ENCODE assay signal across 10 cellular contexts in genomic region chr1:44035726-44036408, GRCh38. TPM values are rescaled to one million over a fixed set of nuclear protein-coding genes. Genes with fewer than 3 reads are reported as not detected.
A peak's percentile ranks its signal among the peaks of the same experiment; 100 is the strongest.
DNase-seq lines count a peak whose midpoint lies in the region; ATAC-seq and TF ChIP-seq lines count a peak whose summit lies in the region.
"Had no signal": no experiment of that assay in that cellular context is flagged by ENCODE, and none has a peak within 500 bp of the region (broad histone marks: within the 10 kb centered on the region; RNA-seq: fewer than 3 reads in every experiment).

No MANE protein-coding gene starts in this region.

- DNase-seq in Right ventricle myocardium inferior (ENCODE audit: missing footprints) (no peak), cardiac septum (ENCODE audit: low spot score) (no peak), coronary artery (ENCODE audit: low spot score) (peak; percentile 73), mesothelial cell of epicardium (ENCODE audit: low spot score in 2 of 2, unreplicated experiment in 2 of 2) (no peak), NCI-H2107 treated with DMSO at 0.1 percent for 48 hours (lab: John Stamatoyannopoulos, UW; ENCODE audit: unreplicated experiment) (no peak)
- no peak for DNase-seq in activated CD8-positive, alpha-beta memory T cell treated with anti-CD3 and anti-CD28 coated beads, Interleukin-2, amount 50 U/mL, for 48 hours
- DNase-seq in activated effector memory CD4-positive, alpha-beta T cell treated with anti-CD3 and anti-CD28 coated beads, Interleukin-2, amount 50 U/mL, for 16 hours: no peak
- DNase-seq: NCI-H1436 treated with DMSO at 0.1 percent for 48 hours had no signal

- no peak overlapping the region for H3K4me3 ChIP-seq in coronary artery
- H3K4me3 ChIP-seq: breast epithelium had no signal

- peaks cover 55% of the 10 kb centered on the region for H3K4me1 Mint-ChIP-seq in mesothelial cell of epicardium

- peak overlapping the region; percentile 32 to 78 for H3K27ac ChIP-seq in coronary artery

- H3K9me3 Mint-ChIP-seq in mesothelial cell of epicardium: no peaks in the 10 kb centered on the region

- H3K36me3 Mint-ChIP-seq in mesothelial cell of epicardium: no peaks in the 10 kb centered on the region

- TF ChIP-seq CTCF in coronary artery (IDR thresholded peaks at IDR 0.05) (no peak), mesothelial cell of epicardium (IDR thresholded peaks at IDR 0.05; ENCODE audit: unreplicated experiment) (no peak)

- H3K27me3 Mint-ChIP-seq in mesothelial cell of epicardium (ENCODE audit: low read depth): peaks cover 2% of the 10 kb centered on the region

- no peak overlapping the region for H3K4me3 Mint-ChIP-seq in mesothelial cell of epicardium

- H3K27ac Mint-ChIP-seq in mesothelial cell of epicardium: peak overlapping the region; percentile 88

- intact Hi-C loops in Right ventricle myocardium inferior (cut with DNase I) (loop anchor here (1.0 kb wide), 1 partner anchor 31 kb away; no protein-coding TSS in a partner anchor), cardiac septum (cut with DNase I) (loop anchor here (1.0 to 10.0 kb wide), 3 partner anchors 31 to 501 kb away; partner anchors contain the start of gene PTPRF)

- peak; percentile 68 for ATAC-seq in Right ventricle myocardium inferior
- no peak for ATAC-seq in GM18511 (IDR thresholded peaks at IDR 0.05; ENCODE audit: unreplicated experiment)

RNA-seq across cellular contexts. Expression of gene SLC6A9, which starts 4.6 kb away (rescaled TPM):
- total RNA-seq in Right ventricle myocardium inferior: 1.5 TPM
- 1.8 TPM for total RNA-seq in cardiac septum
- total RNA-seq in mesothelial cell of epicardium: 28.4 to 30.9 TPM (median 29.5 TPM) in 3 replicates

RNA-seq across cellular contexts. Expression of gene CCDC24, which starts 44.5 kb away (rescaled TPM):
- total RNA-seq in Right ventricle myocardium inferior: 0.89 TPM
- 1.9 TPM for total RNA-seq in cardiac septum
- 12.3 to 13.8 TPM (median 12.4 TPM) in 3 replicates for total RNA-seq in mesothelial cell of epicardium

RNA-seq across cellular contexts. Expression of gene B4GALT2, which starts 56.9 kb away (rescaled TPM):
- total RNA-seq in Right ventricle myocardium inferior (39.1 TPM), cardiac septum (44.3 TPM), mesothelial cell of epicardium (55.8 to 58.6 TPM (median 57.8 TPM) in 3 replicates)

Comparison
In these comparisons a context has a peak if more than half of its experiments do, and no peak if none do; other contexts are left out.
1. RNA of gene SLC6A9, which starts 4.6 kb away (total RNA-seq): 28.4 to 30.9 TPM in mesothelial cell of epicardium; 1.8 TPM in cardiac septum (single experiment) and 1.5 TPM in Right ventricle myocardium inferior (single experiment); every median in the first group is over 10 times any median in the second.